ENCODE assay signal across 18 cellular contexts in the genomic region with DNA sequence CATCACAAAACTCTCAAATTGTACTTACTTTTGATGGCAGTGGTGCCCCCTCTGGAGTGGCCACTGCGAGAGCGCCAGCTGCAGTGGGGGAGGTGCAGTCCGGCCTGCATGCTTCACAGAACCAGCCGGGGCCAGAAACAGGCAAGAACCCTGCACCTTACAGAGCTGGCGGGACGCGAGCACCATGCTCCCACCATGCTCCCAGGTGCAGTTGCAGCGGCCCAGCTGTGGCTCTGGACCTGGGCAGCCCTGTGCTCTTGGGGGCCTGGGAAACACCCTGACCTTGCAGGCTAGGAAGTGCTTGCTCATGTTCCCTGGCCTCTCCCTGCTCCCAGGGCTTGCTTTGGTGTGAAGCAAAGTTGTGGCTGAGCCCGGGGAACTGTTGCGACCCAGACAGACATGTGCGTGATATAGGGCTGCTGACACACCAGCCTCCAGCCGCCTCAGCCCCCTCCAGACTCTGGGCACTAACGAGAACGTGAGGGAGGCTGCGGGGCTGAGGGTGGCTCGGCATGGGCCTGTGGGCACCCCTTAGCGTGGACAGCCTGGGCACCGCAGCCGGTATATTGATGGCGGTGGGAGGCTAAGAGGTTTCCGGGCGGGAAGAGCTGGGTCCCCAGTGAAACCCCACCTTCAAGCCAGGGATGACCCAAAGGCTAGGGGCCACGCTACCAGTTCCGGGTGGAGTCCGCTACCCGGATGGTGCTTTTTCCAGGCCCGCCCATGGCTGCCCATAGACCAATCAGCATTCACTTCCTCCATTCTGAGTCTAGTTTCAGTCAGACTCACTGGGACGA.
DNase-seq lines count a peak whose midpoint lies in the region; ATAC-seq and TF ChIP-seq lines count a peak whose summit lies in the region.
"Had no signal": no experiment of that assay in that cellular context is flagged by ENCODE, and none has a peak within 500 bp of the region (broad histone marks: within the 10 kb centered on the region; RNA-seq: fewer than 3 reads in every experiment).

No MANE protein-coding gene starts in this region.

- H4K20me1 ChIP-seq in osteoblast (ENCODE audit: insufficient read depth, low read length): no peaks in the 10 kb centered on the region
- H4K20me1 ChIP-seq: BLaER1 treated with 17β-estradiol and CSF1 and Interleukin-3, amounts not matched to agents 10 nM and 100 nM had no signal

- no peak for ATAC-seq in left ventricle myocardium superior
- no peak for ATAC-seq in HG03520 (IDR thresholded peaks at IDR 0.05; ENCODE audit: unreplicated experiment)
- ATAC-seq: activated CD8-positive, alpha-beta memory T cell treated with anti-CD3 and anti-CD28 coated beads, Interleukin-2, amount 10 ng/mL, durations not matched to agents 7 days and 5 days had no signal

- H3K4me3 ChIP-seq in osteoblast (ENCODE audit: insufficient read depth, low read length): no peak overlapping the region
- H3K4me3 ChIP-seq: BLaER1 treated with 17β-estradiol and CSF1 and Interleukin-3, amounts not matched to agents 10 nM and 100 nM; Peyer's patch; SJSA1 had no signal

- no peak overlapping the region for H2AFZ ChIP-seq in osteoblast (ENCODE audit: low read length)

- no peaks in the 10 kb centered on the region for H3K36me3 ChIP-seq in osteoblast (ENCODE audit: insufficient read depth, low read length)
- H3K36me3 ChIP-seq: BLaER1 treated with 17β-estradiol and CSF1 and Interleukin-3, amounts not matched to agents 10 nM and 100 nM; Peyer's patch; SJSA1 had no signal

- no peaks in the 10 kb centered on the region for H3K79me2 ChIP-seq in osteoblast (ENCODE audit: insufficient read depth, low read length)

- H3K27me3 ChIP-seq in osteoblast (ENCODE audit: insufficient read depth, low read length): no peaks in the 10 kb centered on the region
- H3K27me3 ChIP-seq: BLaER1 treated with 17β-estradiol and CSF1 and Interleukin-3, amounts not matched to agents 10 nM and 100 nM; Peyer's patch; SJSA1 had no signal

- peak; percentile 79 for DNase-seq in DMS53 (lab: John Stamatoyannopoulos, UW)
- peak; percentile 43 for DNase-seq in M059J (ENCODE audit: low read depth)
- peak; percentile 29 for DNase-seq in left ventricle myocardium superior
- peak; percentile 51 for DNase-seq in pons (ENCODE audit: low spot score)
- no peak for DNase-seq in hepatic stellate cell (ENCODE audit: low spot score)
- DNase-seq in osteoblast (ENCODE audit: insufficient read length, low spot score, missing footprints): no peak
- no peak for DNase-seq in NCI-H2107 (lab: John Stamatoyannopoulos, UW)
- DNase-seq: ACHN; activated CD4-positive, alpha-beta T cell treated with anti-CD3 and anti-CD28 coated beads, Interleukin-2, amount 10 ng/mL, durations not matched to agents 24 days and 14 days; activated CD8-positive, alpha-beta memory T cell treated with anti-CD3 and anti-CD28 coated beads, Interleukin-2, amount 10 ng/mL, durations not matched to agents 7 days and 5 days; cortex of kidney; NCI-H510A treated with DMSO at 0.1 percent for 48 hours; Peyer's patch; small intestine had no signal

- TF ChIP-seq CTCF in osteoblast (IDR thresholded peaks at IDR 0.05; ENCODE audit: extremely low read depth, low read depth, low read length): no peak

- no peak overlapping the region for H3K27ac ChIP-seq in osteoblast (ENCODE audit: low read depth, low read length)
- H3K27ac ChIP-seq: BLaER1 treated with 17β-estradiol and CSF1 and Interleukin-3, amounts not matched to agents 10 nM and 100 nM; Peyer's patch; SJSA1 had no signal

- no peak overlapping the region for H3K4me2 ChIP-seq in osteoblast (ENCODE audit: insufficient read depth, low read length)
- H3K4me2 ChIP-seq: BLaER1 treated with 17β-estradiol and CSF1 and Interleukin-3, amounts not matched to agents 10 nM and 100 nM had no signal

- no peaks in the 10 kb centered on the region for H3K4me1 ChIP-seq in osteoblast (ENCODE audit: insufficient read depth, low read length)
- H3K4me1 ChIP-seq: BLaER1 treated with 17β-estradiol and CSF1 and Interleukin-3, amounts not matched to agents 10 nM and 100 nM; Caco-2; Peyer's patch; SJSA1 had no signal

- no peaks in the 10 kb centered on the region for H3K9me3 ChIP-seq in osteoblast (ENCODE audit: low read depth, low read length)
- H3K9me3 ChIP-seq: Caco-2, Peyer's patch, SJSA1 had no signal

- intact Hi-C loops in left ventricle myocardium superior (cut with micrococcal nuclease): no loop called here

Comparison
In these comparisons a context has a peak if more than half of its experiments do, and no peak if none do; other contexts are left out.
1. DNase-seq: peak in DMS53 (single experiment), M059J (single experiment), left ventricle myocardium superior (single experiment) and pons (single experiment); none in hepatic stellate cell (single experiment), osteoblast (single experiment) and NCI-H2107 (single experiment).